ENCODE assay signal across 14 cellular contexts in genomic region chr5:171924493-171925122, GRCh38.
"Had no signal": no experiment of that assay in that cellular context is flagged by ENCODE, and none has a peak within 500 bp of the region (broad histone marks: within the 10 kb centered on the region; RNA-seq: fewer than 3 reads in every experiment).

No MANE protein-coding gene starts in this region.

- DNase-seq: activated CD4-positive, alpha-beta T cell treated with anti-CD3 and anti-CD28 coated beads for 4 hours; activated naive CD4-positive, alpha-beta T cell treated with anti-CD3 and anti-CD28 coated beads, Interleukin-2, amount 10 ng/mL, durations not matched to agents 7 days and 5 days; body of pancreas; cortex of kidney; effector CD8-positive, alpha-beta T cell; hippocampal formation; left cardiac atrium; stimulated activated CD4-positive, alpha-beta T cell treated with anti-CD3 and anti-CD28 coated beads, Interleukin-4, amount 100 ng/mL, for 4 hours; SW 1271; thyroid gland had no signal

- H3K4me3 ChIP-seq: body of pancreas, thyroid gland had no signal

- H3K4me3 Mint-ChIP-seq: activated naive CD4-positive, alpha-beta T cell treated with anti-CD3 and anti-CD28 coated beads, Interleukin-2, amount 10 ng/mL, durations not matched to agents 7 days and 5 days; central memory CD8-positive, alpha-beta T cell; natural killer cell treated with Interleukin-12 subunit alpha and Interleukin-12 subunit beta and Interleukin-15 and Interleukin-18, amount 100 ng/mL, for 72 hours had no signal

- H3K4me1 ChIP-seq: thyroid gland had no signal

- H3K27ac Mint-ChIP-seq: activated naive CD4-positive, alpha-beta T cell treated with anti-CD3 and anti-CD28 coated beads, Interleukin-2, amount 10 ng/mL, durations not matched to agents 7 days and 5 days; activated T-helper 2 cell treated with anti-CD3 and anti-CD28 coated beads, Interferon-gamma antibody, Interleukin-2, Interleukin-4, amounts not matched to agents 10 μg/mL and 5 μg/mL and 100 μg/mL, durations not matched to agents 14 hours and 24 hours and 36 hours; natural killer cell treated with Interleukin-12 subunit alpha and Interleukin-12 subunit beta and Interleukin-15 and Interleukin-18, amount 100 ng/mL, for 72 hours had no signal

- H3K36me3 ChIP-seq: thyroid gland had no signal

- H3K9me3 ChIP-seq: body of pancreas, thyroid gland had no signal

- H3K36me3 Mint-ChIP-seq: activated naive CD4-positive, alpha-beta T cell treated with anti-CD3 and anti-CD28 coated beads, Interleukin-2, amount 10 ng/mL, durations not matched to agents 7 days and 5 days; natural killer cell treated with Interleukin-12 subunit alpha and Interleukin-12 subunit beta and Interleukin-15 and Interleukin-18, amount 100 ng/mL, for 72 hours had no signal

- H3K27ac ChIP-seq: body of pancreas, epithelial cell of prostate, thyroid gland had no signal

- H3K27me3 ChIP-seq: body of pancreas, thyroid gland had no signal

- H3K27me3 Mint-ChIP-seq: activated naive CD4-positive, alpha-beta T cell treated with anti-CD3 and anti-CD28 coated beads, Interleukin-2, amount 10 ng/mL, durations not matched to agents 7 days and 5 days; central memory CD8-positive, alpha-beta T cell; natural killer cell treated with Interleukin-12 subunit alpha and Interleukin-12 subunit beta and Interleukin-15 and Interleukin-18, amount 100 ng/mL, for 72 hours had no signal

- H3K9me3 Mint-ChIP-seq: activated naive CD4-positive, alpha-beta T cell treated with anti-CD3 and anti-CD28 coated beads, Interleukin-2, amount 10 ng/mL, durations not matched to agents 7 days and 5 days; activated T-helper 2 cell treated with anti-CD3 and anti-CD28 coated beads, Interferon-gamma antibody, Interleukin-2, Interleukin-4, amounts not matched to agents 10 μg/mL and 5 μg/mL and 100 μg/mL, durations not matched to agents 14 hours and 24 hours and 36 hours; central memory CD8-positive, alpha-beta T cell; natural killer cell treated with Interleukin-12 subunit alpha and Interleukin-12 subunit beta and Interleukin-15 and Interleukin-18, amount 100 ng/mL, for 72 hours had no signal
